1 cellular context compared by ENCODE assay signal in the genomic region with DNA sequence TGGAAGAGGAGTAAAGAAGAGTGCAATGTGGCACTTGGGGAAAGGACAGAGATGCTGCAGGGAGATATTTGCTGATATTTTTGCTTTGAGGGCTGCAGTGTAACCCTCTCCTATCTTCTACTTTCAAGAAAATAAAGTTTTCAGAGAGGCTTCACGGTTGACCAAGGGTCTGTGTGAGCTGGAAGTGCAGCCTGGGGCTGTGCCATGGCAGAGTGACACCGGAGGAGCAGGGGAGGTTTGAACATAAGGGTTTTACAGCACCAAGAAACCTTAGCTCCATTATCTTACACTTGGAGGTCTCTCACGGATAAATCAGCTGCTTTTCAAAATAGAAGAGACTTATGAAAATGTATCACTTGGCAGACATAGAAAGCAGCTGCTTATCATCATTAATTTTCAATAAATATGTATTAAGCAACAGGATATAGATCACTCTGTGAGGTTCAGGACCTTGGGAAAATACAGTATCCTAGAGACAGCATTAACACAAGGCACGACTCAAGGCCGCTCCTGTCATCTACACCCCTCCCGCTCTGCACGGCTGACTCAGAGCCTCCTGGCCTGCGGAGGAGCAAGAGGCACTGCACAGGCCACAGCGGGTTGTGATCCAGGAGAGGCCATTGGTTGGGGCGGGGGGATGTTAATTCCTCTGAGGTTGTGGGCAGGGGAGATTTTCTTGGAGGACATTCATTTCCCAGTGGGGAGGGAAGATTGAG.
TF ChIP-seq lines count a peak whose summit lies in the region.

No MANE protein-coding gene starts in this region.

TF ChIP-seq in IMR-90, 13 proteins besides CTCF, POLR2A, EP300 and RAD21 (continued from another document):
- TF ChIP-seq, protein P1, sequence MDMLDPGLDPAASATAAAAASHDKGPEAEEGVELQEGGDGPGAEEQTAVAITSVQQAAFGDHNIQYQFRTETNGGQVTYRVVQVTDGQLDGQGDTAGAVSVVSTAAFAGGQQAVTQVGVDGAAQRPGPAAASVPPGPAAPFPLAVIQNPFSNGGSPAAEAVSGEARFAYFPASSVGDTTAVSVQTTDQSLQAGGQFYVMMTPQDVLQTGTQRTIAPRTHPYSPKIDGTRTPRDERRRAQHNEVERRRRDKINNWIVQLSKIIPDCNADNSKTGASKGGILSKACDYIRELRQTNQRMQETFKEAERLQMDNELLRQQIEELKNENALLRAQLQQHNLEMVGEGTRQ (IDR thresholded peaks at IDR 0.05; ENCODE audit: low read depth, low read length), result no peak
- TF ChIP-seq MXI1 (IDR thresholded peaks at IDR 0.05; ENCODE audit: borderline replicate concordance, low read depth, low read length) (peak; percentile 62; the same call in 1 of the 2 replicates), RCOR1 (IDR thresholded peaks at IDR 0.05; ENCODE audit: insufficient replicate concordance, low read length) (peak; percentile 29), CEBPB (IDR thresholded peaks at IDR 0.05; ENCODE audit: low read depth, low read length) (peak; percentile 83), FOS (IDR thresholded peaks at IDR 0.05; ENCODE audit: low read depth, low read length) (peak; percentile 90), MAFK (IDR thresholded peaks at IDR 0.05; ENCODE audit: low read depth, low read length) (no peak)
